In the genomic region with DNA sequence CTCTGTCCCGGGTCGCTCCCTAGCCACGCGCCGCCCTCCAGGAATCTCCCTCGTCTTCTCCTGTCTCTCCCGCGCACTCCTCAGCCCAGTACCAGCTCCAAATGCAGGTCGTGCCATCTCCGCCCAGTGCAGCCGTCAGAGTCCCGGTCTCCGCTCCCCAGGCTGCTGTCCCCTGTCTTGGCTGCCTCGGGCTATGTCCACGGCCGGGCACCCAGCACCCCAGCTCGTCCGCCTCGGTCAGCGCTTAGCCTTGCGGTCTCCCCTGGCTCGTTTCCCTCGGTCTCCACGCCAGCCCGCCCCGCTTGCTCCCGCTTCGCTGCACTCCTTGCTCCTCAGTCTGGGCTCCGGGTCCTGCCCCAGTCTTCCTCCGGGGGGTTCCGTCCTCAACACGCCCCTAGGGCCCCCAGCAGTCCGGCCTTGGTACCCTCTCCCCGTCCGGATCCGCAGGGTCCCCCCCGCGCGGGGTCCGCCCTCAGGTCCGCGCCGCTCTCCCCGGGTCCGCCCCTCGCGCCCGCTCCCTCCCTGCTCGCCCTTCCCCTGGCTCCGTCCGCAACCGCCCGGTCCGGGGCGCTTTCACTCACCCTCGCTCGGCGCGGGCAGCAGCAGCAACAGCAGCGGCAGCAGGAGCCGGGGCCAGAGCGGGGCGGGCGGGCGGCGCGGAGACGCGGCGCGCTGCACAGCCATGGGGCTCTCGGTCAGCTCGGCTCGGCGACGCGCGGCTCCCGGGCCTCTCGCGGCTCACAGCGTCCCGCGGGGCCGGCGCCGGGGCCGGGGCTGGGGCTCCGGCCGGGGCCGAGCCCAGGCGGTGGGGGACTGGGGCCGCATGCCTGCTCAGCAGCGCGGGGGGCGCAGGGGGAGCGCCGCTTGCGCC, we compare ENCODE assay signal across 1 cellular context.
A peak's percentile ranks its signal among the peaks of the same experiment; 100 is the strongest.
TF ChIP-seq lines count a peak whose summit lies in the region.

No MANE protein-coding gene starts in this region.

TF ChIP-seq in HepG2, 621 proteins besides CTCF, POLR2A, EP300 and RAD21 (continued from another document and continues in another):
- TF ChIP-seq, protein P1, sequence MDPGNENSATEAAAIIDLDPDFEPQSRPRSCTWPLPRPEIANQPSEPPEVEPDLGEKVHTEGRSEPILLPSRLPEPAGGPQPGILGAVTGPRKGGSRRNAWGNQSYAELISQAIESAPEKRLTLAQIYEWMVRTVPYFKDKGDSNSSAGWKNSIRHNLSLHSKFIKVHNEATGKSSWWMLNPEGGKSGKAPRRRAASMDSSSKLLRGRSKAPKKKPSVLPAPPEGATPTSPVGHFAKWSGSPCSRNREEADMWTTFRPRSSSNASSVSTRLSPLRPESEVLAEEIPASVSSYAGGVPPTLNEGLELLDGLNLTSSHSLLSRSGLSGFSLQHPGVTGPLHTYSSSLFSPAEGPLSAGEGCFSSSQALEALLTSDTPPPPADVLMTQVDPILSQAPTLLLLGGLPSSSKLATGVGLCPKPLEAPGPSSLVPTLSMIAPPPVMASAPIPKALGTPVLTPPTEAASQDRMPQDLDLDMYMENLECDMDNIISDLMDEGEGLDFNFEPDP (CRISPR knock-in tag; conservative IDR thresholded peaks at IDR 0.05): 0 out of 2 replicates have a peak, but pooled peaks have one; percentile 88
- no peak for TF ChIP-seq NAIF1 (CRISPR knock-in tag; IDR thresholded peaks at IDR 0.05; ENCODE audit: borderline replicate concordance)
- no peak for TF ChIP-seq ZNF407 (CRISPR knock-in tag; IDR thresholded peaks at IDR 0.05; ENCODE audit: not compliant biosample characterization)
- TF ChIP-seq ZNF12 (CRISPR knock-in tag; IDR thresholded peaks at IDR 0.05): no peak
- TF ChIP-seq ZBTB14 (CRISPR knock-in tag; IDR thresholded peaks at IDR 0.05): peak; percentile 11; the same call in 1 of the 2 replicates
- TF ChIP-seq GABPB1 (CRISPR knock-in tag; IDR thresholded peaks at IDR 0.05): peak; percentile 57; the same call in 1 of the 2 replicates
- no peak for TF ChIP-seq CERS6 (CRISPR knock-in tag; IDR thresholded peaks at IDR 0.05)
- peak; percentile 65; the same call in 1 of the 2 replicates for TF ChIP-seq ZNF274 (CRISPR knock-in tag; IDR thresholded peaks at IDR 0.05)
- TF ChIP-seq SYNCRIP (IDR thresholded peaks at IDR 0.05; ENCODE audit: insufficient read depth, low read depth, low read length): no peak
- TF ChIP-seq ZNF850 (CRISPR knock-in tag; conservative IDR thresholded peaks at IDR 0.05): no peak
- TF ChIP-seq ZNF616 (CRISPR knock-in tag; IDR thresholded peaks at IDR 0.05; ENCODE audit: low read depth): peak; percentile 70
- TF ChIP-seq ZSCAN21 (CRISPR knock-in tag; IDR thresholded peaks at IDR 0.05; ENCODE audit: borderline replicate concordance): 0 out of 2 replicates have a peak, but pooled peaks have one; percentile 35
- no peak for TF ChIP-seq CCAR2 (optimal IDR thresholded peaks at IDR 0.05; ENCODE audit: low read depth, low read length)
- TF ChIP-seq ZBTB4 (CRISPR knock-in tag; IDR thresholded peaks at IDR 0.05; ENCODE audit: borderline replicate concordance): no peak
- TF ChIP-seq ZNF766 (CRISPR knock-in tag; IDR thresholded peaks at IDR 0.05; ENCODE audit: borderline replicate concordance): no peak
- no peak for TF ChIP-seq ZNF260 (CRISPR knock-in tag; IDR thresholded peaks at IDR 0.05; ENCODE audit: borderline replicate concordance, low read depth)
- TF ChIP-seq, protein P2, sequence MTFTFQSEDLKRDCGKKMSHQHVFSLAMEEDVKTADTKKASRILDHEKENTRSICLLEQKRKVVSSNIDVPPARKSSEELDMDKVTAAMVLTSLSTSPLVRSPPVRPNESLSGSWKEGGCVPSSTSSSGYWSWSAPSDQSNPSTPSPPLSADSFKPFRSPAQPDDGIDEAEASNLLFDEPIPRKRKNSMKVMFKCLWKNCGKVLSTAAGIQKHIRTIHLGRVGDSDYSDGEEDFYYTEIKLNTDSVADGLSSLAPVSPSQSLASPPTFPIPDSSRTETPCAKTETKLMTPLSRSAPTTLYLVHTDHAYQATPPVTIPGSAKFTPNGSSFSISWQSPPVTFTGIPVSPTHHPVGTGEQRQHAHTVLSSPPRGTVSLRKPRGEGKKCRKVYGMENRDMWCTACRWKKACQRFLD (CRISPR knock-in tag; IDR thresholded peaks at IDR 0.05; ENCODE audit: borderline replicate concordance): 0 out of 2 replicates have a peak, but pooled peaks have one; percentile 54
- peak; percentile 65; the same call in 1 of the 2 replicates for TF ChIP-seq ZNF563 (CRISPR knock-in tag; IDR thresholded peaks at IDR 0.05)
- TF ChIP-seq ZBTB46 (CRISPR knock-in tag; IDR thresholded peaks at IDR 0.05; ENCODE audit: borderline replicate concordance): no peak
- 0 out of 2 replicates have a peak, but pooled peaks have one; percentile 7 for TF ChIP-seq RXRB (CRISPR knock-in tag; IDR thresholded peaks at IDR 0.05; ENCODE audit: borderline replicate concordance)
- TF ChIP-seq, protein P3, sequence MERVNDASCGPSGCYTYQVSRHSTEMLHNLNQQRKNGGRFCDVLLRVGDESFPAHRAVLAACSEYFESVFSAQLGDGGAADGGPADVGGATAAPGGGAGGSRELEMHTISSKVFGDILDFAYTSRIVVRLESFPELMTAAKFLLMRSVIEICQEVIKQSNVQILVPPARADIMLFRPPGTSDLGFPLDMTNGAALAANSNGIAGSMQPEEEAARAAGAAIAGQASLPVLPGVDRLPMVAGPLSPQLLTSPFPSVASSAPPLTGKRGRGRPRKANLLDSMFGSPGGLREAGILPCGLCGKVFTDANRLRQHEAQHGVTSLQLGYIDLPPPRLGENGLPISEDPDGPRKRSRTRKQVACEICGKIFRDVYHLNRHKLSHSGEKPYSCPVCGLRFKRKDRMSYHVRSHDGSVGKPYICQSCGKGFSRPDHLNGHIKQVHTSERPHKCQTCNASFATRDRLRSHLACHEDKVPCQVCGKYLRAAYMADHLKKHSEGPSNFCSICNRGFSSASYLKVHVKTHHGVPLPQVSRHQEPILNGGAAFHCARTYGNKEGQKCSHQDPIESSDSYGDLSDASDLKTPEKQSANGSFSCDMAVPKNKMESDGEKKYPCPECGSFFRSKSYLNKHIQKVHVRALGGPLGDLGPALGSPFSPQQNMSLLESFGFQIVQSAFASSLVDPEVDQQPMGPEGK (CRISPR knock-in tag; IDR thresholded peaks at IDR 0.05): peak; percentile 75
- no peak for TF ChIP-seq ZNF263 (CRISPR knock-in tag; IDR thresholded peaks at IDR 0.05)
- TF ChIP-seq ZFYVE20 (CRISPR knock-in tag; IDR thresholded peaks at IDR 0.05; ENCODE audit: borderline replicate concordance, low read depth): no peak
- TF ChIP-seq ZNF543 (CRISPR knock-in tag; IDR thresholded peaks at IDR 0.05): no peak
- no peak for TF ChIP-seq ZZZ3 (CRISPR knock-in tag; IDR thresholded peaks at IDR 0.05; ENCODE audit: borderline replicate concordance)
- no peak for TF ChIP-seq ZNF30 (CRISPR knock-in tag; IDR thresholded peaks at IDR 0.05)
- TF ChIP-seq SOX5 (CRISPR knock-in tag; IDR thresholded peaks at IDR 0.05; ENCODE audit: borderline replicate concordance): no peak
- 0 out of 2 replicates have a peak, but pooled peaks have one; percentile 40 for TF ChIP-seq KMT2A (CRISPR knock-in tag; IDR thresholded peaks at IDR 0.05)
- no peak for TF ChIP-seq MYNN (CRISPR knock-in tag; IDR thresholded peaks at IDR 0.05; ENCODE audit: low read depth)
- no peak for TF ChIP-seq TCF7 (IDR thresholded peaks at IDR 0.05; ENCODE audit: low read depth)
- TF ChIP-seq NFYB (CRISPR knock-in tag; IDR thresholded peaks at IDR 0.05): no peak
- peak; percentile 32; the same call in 1 of the 2 replicates for TF ChIP-seq ZNF232 (CRISPR knock-in tag; IDR thresholded peaks at IDR 0.05; ENCODE audit: borderline replicate concordance)
- no peak for TF ChIP-seq KLF6 (CRISPR knock-in tag; IDR thresholded peaks at IDR 0.05)
